ENCODE assay signal across 8 cellular contexts in the genomic region with DNA sequence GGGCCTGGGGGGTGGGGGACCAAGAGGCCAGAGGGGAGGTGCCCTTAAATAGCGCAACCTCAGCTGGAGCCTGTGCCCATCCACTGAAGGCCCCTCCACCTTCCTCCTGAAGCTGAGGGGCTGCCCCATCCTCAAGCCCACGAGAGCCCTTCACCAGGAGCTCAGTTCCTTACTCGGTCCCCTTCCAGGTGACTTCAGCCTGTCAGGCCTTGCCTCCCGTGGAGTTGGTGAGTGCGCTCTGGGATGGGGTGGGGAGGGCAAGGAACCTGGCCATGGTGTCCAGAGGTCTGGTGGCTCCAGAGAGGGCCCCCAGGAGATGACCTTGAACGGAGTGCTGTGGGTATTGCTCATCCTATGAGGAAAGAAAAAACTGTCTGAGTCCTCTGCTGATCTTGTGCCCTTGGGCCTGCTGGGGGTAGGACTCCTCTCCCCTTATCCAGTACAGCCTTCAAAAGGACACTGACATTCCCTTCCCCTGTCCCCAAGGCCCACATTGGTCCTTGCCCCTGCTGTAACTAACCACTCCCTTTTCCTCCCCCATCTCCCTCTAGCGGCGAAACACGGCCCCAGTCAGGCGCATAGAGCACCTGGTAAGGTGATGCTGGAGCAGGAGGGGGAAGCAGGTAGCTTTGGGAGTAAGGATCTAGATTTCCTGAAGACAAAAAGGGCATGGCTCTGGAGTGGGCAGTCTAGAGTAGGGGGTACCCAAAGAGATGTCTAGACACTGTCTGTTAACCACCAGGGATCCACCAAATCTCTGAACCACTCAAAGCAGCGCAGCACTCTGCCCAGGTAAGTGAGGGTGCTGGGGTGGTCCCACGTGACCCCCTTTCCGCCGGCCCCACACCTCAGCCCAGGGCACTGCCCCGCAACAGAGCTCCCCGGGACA. TPM values are rescaled to one million over a fixed set of nuclear protein-coding genes. Genes with fewer than 3 reads are reported as not detected.
DNase-seq lines count a peak whose midpoint lies in the region; ATAC-seq and TF ChIP-seq lines count a peak whose summit lies in the region.

No MANE protein-coding gene starts in this region.

- H3K4me3 Mint-ChIP-seq in naive thymus-derived CD4-positive, alpha-beta T cell, result peak overlapping the region; percentile 89 to 97 (median 94)

- WGBS in thymus, result 44% methylated on average over 16 of the region's 16 CpGs

- peaks cover 25% of the 10 kb centered on the region for H3K79me2 ChIP-seq in fibroblast of lung (ENCODE audit: control insufficient read depth, insufficient read depth, low read length)

- no peaks in the 10 kb centered on the region for H4K20me1 ChIP-seq in fibroblast of lung (ENCODE audit: control insufficient read depth, extremely low read depth, insufficient read depth, low read length)

- no peaks in the 10 kb centered on the region for H3K9me3 ChIP-seq in fibroblast of lung (ENCODE audit: control insufficient read depth, insufficient read depth, low read depth, low read length)
- H3K9me3 ChIP-seq in naive thymus-derived CD4-positive, alpha-beta T cell (ENCODE audit: control insufficient read depth in 2 of 3, low read length in 3 of 3), result no peaks in the 10 kb centered on the region
- H3K9me3 ChIP-seq in thymus (ENCODE audit: control insufficient read depth), result no peaks in the 10 kb centered on the region

- no peaks in the 10 kb centered on the region for H3K36me3 Mint-ChIP-seq in naive thymus-derived CD4-positive, alpha-beta T cell

- POLR2A ChIA-PET in naive thymus-derived CD4-positive, alpha-beta T cell (lab: Charles Lee), result interaction anchor here (0.7 to 2.4 kb wide), 6 partner anchors 8 to 145 kb away, joined by 3 to 16 read pairs (median 4); a partner anchor contains a TSS

- H3K9ac ChIP-seq in fibroblast of lung (ENCODE audit: insufficient read depth, low read length), result no peak overlapping the region

- peak; percentile 64 to 74 for TF ChIP-seq CTCF in fibroblast of lung (conservative IDR thresholded peaks at IDR 0.05 in 1 of 2, IDR thresholded peaks at IDR 0.05 in 1 of 2; ENCODE audit: low read depth in 1 of 2, low read length in 2 of 2)

- H3K27me3 ChIP-seq in fibroblast of lung (ENCODE audit: control insufficient read depth, insufficient read depth, low read length) (no peaks in the 10 kb centered on the region), thymus (ENCODE audit: control insufficient read depth, insufficient read depth) (no peaks in the 10 kb centered on the region)
- H3K27me3 ChIP-seq in naive thymus-derived CD4-positive, alpha-beta T cell (ENCODE audit: control insufficient read depth in 2 of 2, insufficient read depth in 2 of 2, low read length in 2 of 2), result no peaks in the 10 kb centered on the region

- H3K27ac ChIP-seq in fibroblast of lung (ENCODE audit: insufficient read depth, low read length) (peak overlapping the region; percentile 56), thymus (ENCODE audit: low read depth) (peak overlapping the region; percentile 48)
- peak overlapping the region; percentile 71 for H3K27ac ChIP-seq in naive thymus-derived CD4-positive, alpha-beta T cell (ENCODE audit: low read depth, low read length)

- no peak overlapping the region for H2AFZ ChIP-seq in fibroblast of lung (ENCODE audit: low read length)

- CTCF ChIA-PET in naive thymus-derived CD4-positive, alpha-beta T cell (lab: Charles Lee), result interaction anchor here (0.8 to 3.9 kb wide), 4 partner anchors 13 to 46 kb away, joined by 3 to 20 read pairs (median 10); no protein-coding TSS in a partner anchor

- H3K4me2 ChIP-seq in fibroblast of lung (ENCODE audit: extremely low read depth, insufficient read depth, low read length), result peak overlapping the region; percentile 35

- H3K27ac Mint-ChIP-seq in naive thymus-derived CD4-positive, alpha-beta T cell, result peak overlapping the region; percentile 83 to 96 (median 92)

- intact Hi-C loops in naive thymus-derived CD4-positive, alpha-beta T cell (cut with micrococcal nuclease), result loop anchor here (1.0 to 10.0 kb wide), 7 partner anchors 13 to 451 kb away; a partner anchor contains a TSS

- H3K36me3 ChIP-seq in fibroblast of lung (ENCODE audit: control insufficient read depth, insufficient read depth, low read length), result peaks cover 26% of the 10 kb centered on the region
- H3K36me3 ChIP-seq in naive thymus-derived CD4-positive, alpha-beta T cell (ENCODE audit: control insufficient read depth in 2 of 3, insufficient read depth in 3 of 3, low read length in 3 of 3), result no peaks in the 10 kb centered on the region
- H3K36me3 ChIP-seq in thymus (ENCODE audit: control insufficient read depth, insufficient read depth), result no peaks in the 10 kb centered on the region

- H3K4me1 ChIP-seq in fibroblast of lung (ENCODE audit: control insufficient read depth, extremely low read depth, insufficient read depth, low read length) (peaks cover 31% of the 10 kb centered on the region), thymus (ENCODE audit: control insufficient read depth, insufficient read depth, low read length) (no peaks in the 10 kb centered on the region)
- H3K4me1 ChIP-seq in naive thymus-derived CD4-positive, alpha-beta T cell (ENCODE audit: control insufficient read depth in 2 of 2, insufficient read depth in 2 of 2, low read length in 2 of 2), result peaks cover 6 to 9% of the 10 kb centered on the region in 2 donors

- peak; percentile 29 for DNase-seq in NCI-H2227 (lab: John Stamatoyannopoulos, UW; ENCODE audit: unreplicated experiment)
- DNase-seq in NCI-H2227 treated with DMSO at 0.1 percent for 48 hours (lab: John Stamatoyannopoulos, UW), result no peak
- peak; percentile 68 for DNase-seq in NCI-H526 treated with DMSO at 0.1 percent for 48 hours (lab: John Stamatoyannopoulos, UW)
- peak; percentile 30 for DNase-seq in activated T-helper 1 cell treated with Interleukin-2 at 50 U/mL for 16 hours (ENCODE audit: low read depth)
- no peak for DNase-seq in fibroblast of lung (ENCODE audit: low read depth in 2 of 2)
- peak; percentile 37 to 70 (median 58) for DNase-seq in naive thymus-derived CD4-positive, alpha-beta T cell
- DNase-seq in NOMO-1 treated with DMSO at 0.1 percent for 48 hours (lab: John Stamatoyannopoulos, UW; ENCODE audit: unreplicated experiment), result no peak

- H3K4me3 ChIP-seq in fibroblast of lung (replicated peaks in 1 of 4; ENCODE audit: control extremely low read depth in 1 of 4, insufficient read depth in 1 of 4, low read depth in 3 of 4, low read length in 4 of 4) (peak overlapping the region in 2 of 4 experiments; percentile 6 to 46), thymus (ENCODE audit: low read length) (peak overlapping the region; percentile 37)
- peak overlapping the region; percentile 95 for H3K4me3 ChIP-seq in naive thymus-derived CD4-positive, alpha-beta T cell (ENCODE audit: low read length)

- no peaks in the 10 kb centered on the region for H3K27me3 Mint-ChIP-seq in naive thymus-derived CD4-positive, alpha-beta T cell

- H3K4me1 Mint-ChIP-seq in naive thymus-derived CD4-positive, alpha-beta T cell, result peaks cover 8 to 18% (median 14%) of the 10 kb centered on the region in 7 donors

- no peaks in the 10 kb centered on the region for H3K9me3 Mint-ChIP-seq in naive thymus-derived CD4-positive, alpha-beta T cell

- ATAC-seq in naive thymus-derived CD4-positive, alpha-beta T cell, result peak; percentile 46

RNA-seq across cellular contexts. Expression of a gene that starts 3.6 kb away (rescaled TPM):
- 52.4 and 60.6 TPM in 2 replicates for total RNA-seq in fibroblast of lung
- polyA plus RNA-seq in fibroblast of lung (35.3 and 45.5 TPM in 2 replicates), thymus (40.4 TPM)
- 52.3 and 54.6 TPM in 2 replicates for polyA plus RNA-seq in fibroblast of lung (2012)
- 141 and 176 TPM in 2 replicates for polyA minus RNA-seq in fibroblast of lung (ENCODE audit: low replicate concordance)
- 1 to 10 TPM in 4 of 5 experiments, under 1 TPM in 1; 0.73 to 4.4 (median 2.5) TPM for total RNA-seq in naive thymus-derived CD4-positive, alpha-beta T cell
- under 1 TPM; 0.26 to 0.30 TPM for polyA plus RNA-seq in naive thymus-derived CD4-positive, alpha-beta T cell

RNA-seq across cellular contexts. Expression of a gene that starts 25.7 kb away (rescaled TPM):
- total RNA-seq in fibroblast of lung, result 13.9 and 18.2 TPM in 2 replicates
- 23.3 and 27.7 TPM in 2 replicates for polyA plus RNA-seq in fibroblast of lung
- 25.7 and 33.1 TPM in 2 replicates for polyA plus RNA-seq in fibroblast of lung (2012)
- polyA minus RNA-seq in fibroblast of lung (ENCODE audit: low replicate concordance), result 67.2 and 104 TPM in 2 replicates
- 10 to 100 TPM; 33.0 to 48.0 (median 36.4) TPM for total RNA-seq in naive thymus-derived CD4-positive, alpha-beta T cell
- polyA plus RNA-seq in naive thymus-derived CD4-positive, alpha-beta T cell, result 10 to 100 TPM; 48.5 to 57.6 TPM
- 17.3 TPM for polyA plus RNA-seq in thymus

RNA-seq across cellular contexts. Expression of a gene that starts 44.0 kb away (rescaled TPM):
- total RNA-seq in fibroblast of lung, result 592 and 973 TPM in 2 replicates
- 229 and 274 TPM in 2 replicates for polyA plus RNA-seq in fibroblast of lung
- 532 and 589 TPM in 2 replicates for polyA plus RNA-seq in fibroblast of lung (2012)
- polyA minus RNA-seq in fibroblast of lung (ENCODE audit: low replicate concordance), result 359 and 701 TPM in 2 replicates
- under 1 TPM in 3 of 5 experiments, not detected in 2; 0.34 to 0.56 (median 0.54) TPM for total RNA-seq in naive thymus-derived CD4-positive, alpha-beta T cell
- polyA plus RNA-seq in naive thymus-derived CD4-positive, alpha-beta T cell, result under 1 TPM; 0.41 to 0.81 TPM
- polyA plus RNA-seq in thymus, result 27.4 TPM

RNA-seq across cellular contexts. Expression of a gene that starts 47.2 kb away (rescaled TPM):
- 1,180 and 1,819 TPM in 2 replicates for total RNA-seq in fibroblast of lung
- polyA plus RNA-seq in fibroblast of lung (380 and 466 TPM in 2 replicates), thymus (148 TPM)
- polyA plus RNA-seq in fibroblast of lung (2012), result 255 and 359 TPM in 2 replicates
- 698 and 797 TPM in 2 replicates for polyA minus RNA-seq in fibroblast of lung (ENCODE audit: low replicate concordance)
- total RNA-seq in naive thymus-derived CD4-positive, alpha-beta T cell, result 100 to 1,000 TPM; 380 to 919 (median 833) TPM
- polyA plus RNA-seq in naive thymus-derived CD4-positive, alpha-beta T cell, result 100 to 1,000 TPM; 134 to 145 TPM

RNA-seq across cellular contexts. Expression of a gene that starts 49.8 kb away (rescaled TPM):
- under 0.01 TPM in 1 of 2 replicates, not detected in the other for total RNA-seq in fibroblast of lung
- polyA plus RNA-seq in fibroblast of lung (0.12 TPM in 1 of 2 replicates, not detected in the other), thymus (0.71 TPM)
- 0.06 and 0.31 TPM in 2 replicates for polyA plus RNA-seq in fibroblast of lung (2012)
- 1.7 TPM in 1 of 2 replicates, not detected in the other for polyA minus RNA-seq in fibroblast of lung (ENCODE audit: low replicate concordance)
- under 1 TPM in 4 of 5 experiments, not detected in 1; 0.35 to 0.69 (median 0.51) TPM for total RNA-seq in naive thymus-derived CD4-positive, alpha-beta T cell
- polyA plus RNA-seq in naive thymus-derived CD4-positive, alpha-beta T cell, result under 1 TPM in 1 of 2 donors, not detected in 1; 0.31 TPM

Comparison
In these comparisons a context has a peak if more than half of its experiments do, and no peak if none do; other contexts are left out.
1. DNase-seq: peak in NCI-H2227 (single experiment), NCI-H526 treated with DMSO at 0.1 percent for 48 hours (single experiment), activated T-helper 1 cell treated with Interleukin-2 at 50 U/mL for 16 hours (single experiment) and naive thymus-derived CD4-positive, alpha-beta T cell (9 of 9); none in NCI-H2227 treated with DMSO at 0.1 percent for 48 hours (single experiment), fibroblast of lung (0 of 2) and NOMO-1 treated with DMSO at 0.1 percent for 48 hours (single experiment).
2. RNA of a gene that starts 3.6 kb away (polyA plus RNA-seq): 40.4 TPM in thymus (single experiment) and 35.3 to 54.6 TPM in fibroblast of lung; 0.26 to 0.30 TPM in naive thymus-derived CD4-positive, alpha-beta T cell; every median in the first group is over 10 times any median in the second.
3. RNA of a gene that starts 44.0 kb away (polyA plus RNA-seq): 229 to 589 TPM in fibroblast of lung and 27.4 TPM in thymus (single experiment); 0.41 to 0.81 TPM in naive thymus-derived CD4-positive, alpha-beta T cell; every median in the first group is over 10 times any median in the second.
4. Peak in every context shown above with its lines, with median percentiles within 50 percentile points of each other: H3K27ac ChIP-seq.